10 cellular contexts compared by ENCODE assay signal in the genomic region with DNA sequence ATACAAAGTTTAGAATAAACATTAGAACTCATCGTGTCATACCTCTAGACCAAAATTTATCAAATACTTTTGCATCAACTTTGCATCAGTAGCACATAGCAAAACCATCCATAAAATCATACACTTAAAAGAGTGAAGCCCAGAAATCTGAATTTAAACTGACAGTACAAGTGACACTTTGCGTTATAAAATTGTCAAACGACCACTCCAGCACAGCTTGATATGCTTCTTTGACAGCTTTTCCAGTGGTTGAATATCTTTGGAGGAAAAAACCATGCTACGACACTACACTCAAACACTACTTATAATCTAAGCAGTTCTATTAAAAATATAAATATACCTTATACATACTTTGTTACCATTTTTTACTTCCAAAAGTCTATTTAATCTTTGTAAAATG.
"Had no signal": no experiment of that assay in that cellular context is flagged by ENCODE, and none has a peak within 500 bp of the region (broad histone marks: within the 10 kb centered on the region; RNA-seq: fewer than 3 reads in every experiment).

No MANE protein-coding gene starts in this region.

- H2AFZ ChIP-seq: GM23248, GM23338 had no signal

- H3K9ac ChIP-seq: GM23248 had no signal

- H3K27ac ChIP-seq: GM23248 had no signal

- H3K4me3 ChIP-seq: GM23248, GM23338, HAP-1 had no signal

- H3K4me2 ChIP-seq: GM23338 had no signal

- H3K9me3 ChIP-seq: HAP-1 had no signal

- DNase-seq: GM23248, GOT3, H7, H9, HCEC 1CT, HFFc6 had no signal

- FAIRE-seq: H1, H54 had no signal

- H3K36me3 ChIP-seq: HAP-1 had no signal
